Comparison of ENCODE assay signal across 8 cellular contexts in the genomic region with DNA sequence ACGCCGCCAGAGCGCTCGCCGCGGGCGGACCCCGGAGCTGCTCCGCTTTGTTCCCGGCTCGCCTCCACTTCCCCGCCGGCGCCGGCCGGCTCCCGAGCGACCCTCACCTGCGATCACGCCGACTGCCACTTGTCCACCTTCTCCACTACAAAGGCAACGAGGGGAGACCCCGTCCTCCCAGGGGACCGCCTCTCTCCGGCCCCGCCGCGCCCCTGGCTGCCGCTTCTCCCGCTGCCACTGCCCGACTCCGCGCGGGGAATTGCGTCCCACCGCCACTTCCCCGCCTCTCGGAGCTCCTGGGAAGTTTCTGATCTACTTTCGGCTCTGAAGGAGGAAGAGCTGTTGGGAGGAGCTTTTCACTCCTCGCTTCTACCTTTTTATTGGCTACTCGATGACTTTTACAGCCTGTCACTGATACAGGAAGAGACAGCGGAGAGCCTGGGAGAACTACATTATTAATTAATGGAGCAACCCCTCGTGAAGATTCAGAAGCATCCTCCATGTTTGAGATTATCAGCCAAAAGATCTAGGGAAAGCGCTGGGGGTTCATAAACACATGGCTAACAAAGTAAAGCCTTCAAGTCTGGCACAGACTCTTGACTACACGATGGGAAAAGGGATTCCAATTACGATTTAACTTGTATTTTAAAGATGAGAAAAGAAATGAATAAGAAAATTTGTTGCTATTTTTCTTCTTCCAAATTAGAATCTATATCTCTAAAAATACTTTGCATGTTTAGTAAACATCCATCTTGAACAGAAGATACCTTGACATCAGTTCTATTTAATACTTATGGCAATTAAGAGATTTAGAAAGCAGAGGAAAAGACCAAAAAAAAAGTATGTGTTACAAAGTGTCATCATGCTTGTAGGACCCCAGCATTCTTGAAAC. TPM values are rescaled to one million over a fixed set of nuclear protein-coding genes. Genes with fewer than 3 reads are reported as not detected.
DNase-seq lines count a peak whose midpoint lies in the region; ATAC-seq, FAIRE-seq and TF ChIP-seq lines count a peak whose summit lies in the region.

A gene with protein sequence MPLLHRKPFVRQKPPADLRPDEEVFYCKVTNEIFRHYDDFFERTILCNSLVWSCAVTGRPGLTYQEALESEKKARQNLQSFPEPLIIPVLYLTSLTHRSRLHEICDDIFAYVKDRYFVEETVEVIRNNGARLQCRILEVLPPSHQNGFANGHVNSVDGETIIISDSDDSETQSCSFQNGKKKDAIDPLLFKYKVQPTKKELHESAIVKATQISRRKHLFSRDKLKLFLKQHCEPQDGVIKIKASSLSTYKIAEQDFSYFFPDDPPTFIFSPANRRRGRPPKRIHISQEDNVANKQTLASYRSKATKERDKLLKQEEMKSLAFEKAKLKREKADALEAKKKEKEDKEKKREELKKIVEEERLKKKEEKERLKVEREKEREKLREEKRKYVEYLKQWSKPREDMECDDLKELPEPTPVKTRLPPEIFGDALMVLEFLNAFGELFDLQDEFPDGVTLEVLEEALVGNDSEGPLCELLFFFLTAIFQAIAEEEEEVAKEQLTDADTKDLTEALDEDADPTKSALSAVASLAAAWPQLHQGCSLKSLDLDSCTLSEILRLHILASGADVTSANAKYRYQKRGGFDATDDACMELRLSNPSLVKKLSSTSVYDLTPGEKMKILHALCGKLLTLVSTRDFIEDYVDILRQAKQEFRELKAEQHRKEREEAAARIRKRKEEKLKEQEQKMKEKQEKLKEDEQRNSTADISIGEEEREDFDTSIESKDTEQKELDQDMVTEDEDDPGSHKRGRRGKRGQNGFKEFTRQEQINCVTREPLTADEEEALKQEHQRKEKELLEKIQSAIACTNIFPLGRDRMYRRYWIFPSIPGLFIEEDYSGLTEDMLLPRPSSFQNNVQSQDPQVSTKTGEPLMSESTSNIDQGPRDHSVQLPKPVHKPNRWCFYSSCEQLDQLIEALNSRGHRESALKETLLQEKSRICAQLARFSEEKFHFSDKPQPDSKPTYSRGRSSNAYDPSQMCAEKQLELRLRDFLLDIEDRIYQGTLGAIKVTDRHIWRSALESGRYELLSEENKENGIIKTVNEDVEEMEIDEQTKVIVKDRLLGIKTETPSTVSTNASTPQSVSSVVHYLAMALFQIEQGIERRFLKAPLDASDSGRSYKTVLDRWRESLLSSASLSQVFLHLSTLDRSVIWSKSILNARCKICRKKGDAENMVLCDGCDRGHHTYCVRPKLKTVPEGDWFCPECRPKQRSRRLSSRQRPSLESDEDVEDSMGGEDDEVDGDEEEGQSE (N-terminal part only) (minus strand): TSS at position 330 of the 892 bp plus-strand sequence. CDS start 756 bp downstream, outside the sequence.

- H3K4me1 ChIP-seq in aorta (ENCODE audit: control insufficient read depth in 1 of 2, insufficient read depth in 2 of 2, low read length in 2 of 2) = no peaks in the 10 kb centered on the region

- FAIRE-seq in GM12892 (lab: Jason Lieb, UNC) = peak; percentile 9

- peaks cover 3% of the 10 kb centered on the region for H3K36me3 Mint-ChIP-seq in progenitor cell of endocrine pancreas (ENCODE audit: insufficient read depth)

- peaks cover 19% of the 10 kb centered on the region for H3K4me1 Mint-ChIP-seq in progenitor cell of endocrine pancreas (ENCODE audit: low read depth)

- H3K27me3 Mint-ChIP-seq in progenitor cell of endocrine pancreas = no peaks in the 10 kb centered on the region

- H3K27ac Mint-ChIP-seq in progenitor cell of endocrine pancreas = peak within 1 kb of the TSS; percentile 99

- peak; percentile 31 for ATAC-seq in HG02763 (IDR thresholded peaks at IDR 0.05; ENCODE audit: unreplicated experiment)
- ATAC-seq in left ventricle myocardium superior = peak; percentile 61
- peak; percentile 13 for ATAC-seq in aorta (ENCODE audit: low FRiP score)

- H3K9me3 Mint-ChIP-seq in progenitor cell of endocrine pancreas (ENCODE audit: low read depth) = no peaks in the 10 kb centered on the region

- H3K9me3 ChIP-seq in aorta (ENCODE audit: control insufficient read depth, low read length) = no peaks in the 10 kb centered on the region

- peak; percentile 81; the same call in 1 of the 2 replicates for TF ChIP-seq POLR2A in GM12892 (IDR thresholded peaks at IDR 0.05; ENCODE audit: low read depth, low read length)

- peak; percentile 28 for TF ChIP-seq CTCF in progenitor cell of endocrine pancreas (IDR thresholded peaks at IDR 0.05; ENCODE audit: unreplicated experiment)

- H3K27me3 ChIP-seq in aorta (ENCODE audit: control insufficient read depth in 1 of 2, insufficient read depth in 2 of 2, low read length in 1 of 2) = no peaks in the 10 kb centered on the region

- H3K4me3 Mint-ChIP-seq in progenitor cell of endocrine pancreas (ENCODE audit: low read depth) = peak within 1 kb of the TSS; percentile 99

- DNase-seq in GM12892 (ENCODE audit: insufficient read length) = peak; percentile 41
- DNase-seq in NCI-H1436 (lab: John Stamatoyannopoulos, UW) = peak; percentile 31
- DNase-seq in SW480 (ENCODE audit: low spot score) = peak; percentile 91
- peak in 49 of 58 donors; percentile 3 to 55 (median 25) for DNase-seq in anterior cingulate cortex (lab: John Stamatoyannopoulos, UW)
- peak; percentile 74 for DNase-seq in left ventricle myocardium superior
- DNase-seq in progenitor cell of endocrine pancreas (ENCODE audit: low spot score, unreplicated experiment) = peak; percentile 56
- DNase-seq in aorta = peak; percentile 75 to 85

- no peaks in the 10 kb centered on the region for H3K36me3 ChIP-seq in aorta (ENCODE audit: control insufficient read depth in 1 of 2, insufficient read depth in 2 of 2, low read length in 1 of 2)

- intact Hi-C loops in left ventricle myocardium superior (cut with micrococcal nuclease) (loop anchor here (5.0 kb wide), 1 partner anchor 492 kb away; no protein-coding TSS in a partner anchor), aorta (cut with DNase I) (no loop called here)

- H3K4me3 ChIP-seq in aorta (ENCODE audit: low read length in 2 of 2) = peak within 1 kb of the TSS; percentile 58 to 85

- 0 to 1% methylated on average over 25 to 46 of the region's 46 CpGs for WGBS in aorta, 2 donors

- peak within 1 kb of the TSS; percentile 72 to 88 for H3K27ac ChIP-seq in aorta (ENCODE audit: low read depth in 1 of 2, low read length in 2 of 2)

RNA-seq across cellular contexts. Expression of the gene that starts here (rescaled TPM):
- 47.2 TPM for polyA plus RNA-seq in GM12892 (2012; ENCODE audit: missing spikeins)
- 4.9 TPM for total RNA-seq in left ventricle myocardium superior
- total RNA-seq in progenitor cell of endocrine pancreas = 41.2 and 42.8 TPM in 2 replicates
- 10 to 100 TPM; 24.8 to 26.6 TPM for total RNA-seq in aorta
- 10 to 100 TPM in 1 of 2 donors, 1 to 10 TPM in 1; 9.1 to 19.5 TPM for polyA plus RNA-seq in aorta

Comparison
In these comparisons a context has a peak if more than half of its experiments do, and no peak if none do; other contexts are left out.
1. Peak in every context shown above with its lines: DNase-seq, ATAC-seq, H3K4me3 ChIP-seq and H3K27ac ChIP-seq.
2. DNase-seq: peak in every context shown above with its lines; median percentile 91 in SW480; 80 in aorta; 74 in left ventricle myocardium superior; 56 in progenitor cell of endocrine pancreas; 41 in GM12892; 31 in NCI-H1436; 25 in anterior cingulate cortex.